ENCODE assay signal across 19 cellular contexts in the genomic region with DNA sequence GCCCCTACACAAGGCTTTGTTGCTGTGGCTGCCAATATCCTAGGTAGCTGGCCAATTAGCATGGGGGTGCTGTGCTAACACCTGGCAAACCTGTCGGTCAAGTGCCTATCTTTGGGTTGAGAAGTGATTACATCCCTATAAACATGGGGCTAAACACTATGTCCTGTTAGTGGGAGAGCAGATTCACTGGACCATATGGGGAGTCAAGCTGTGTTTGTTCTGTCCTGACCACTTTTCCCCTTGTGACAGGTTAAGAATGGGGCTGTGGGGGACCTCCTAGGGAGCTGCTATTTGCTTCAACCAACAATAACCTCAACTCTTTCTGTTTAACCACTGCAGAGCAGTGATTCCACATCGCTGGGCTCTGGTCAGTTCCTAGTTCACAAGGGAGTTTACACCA.
DNase-seq lines count a peak whose midpoint lies in the region; ATAC-seq and TF ChIP-seq lines count a peak whose summit lies in the region.
"Had no signal": no experiment of that assay in that cellular context is flagged by ENCODE, and none has a peak within 500 bp of the region (broad histone marks: within the 10 kb centered on the region; RNA-seq: fewer than 3 reads in every experiment).

No MANE protein-coding gene starts in this region.

- peak overlapping the region; percentile 24 for H3K27ac Mint-ChIP-seq in CD4-positive, alpha-beta T cell
- H3K27ac Mint-ChIP-seq: activated CD8-positive, alpha-beta T cell treated with anti-CD3 and anti-CD28 coated beads, Interleukin-2, amount 10 ng/mL, durations not matched to agents 7 days and 5 days; activated naive CD4-positive, alpha-beta T cell treated with anti-CD3 and anti-CD28 coated beads, Interleukin-2, amount 50 U/mL, for 72 hours; activated T-cell treated with anti-CD3 and anti-CD28 coated beads, Interleukin-2, amount 50 U/mL, for 72 hours had no signal

- H3K4me1 Mint-ChIP-seq in CD4-positive, alpha-beta T cell (ENCODE audit: low read depth) = no peaks in the 10 kb centered on the region

- DNase-seq in CD4-positive, alpha-beta T cell = no peak
- DNase-seq in GM12865 (ENCODE audit: low read depth) (peak; percentile 13), NCI-H748 (lab: John Stamatoyannopoulos, UW; ENCODE audit: unreplicated experiment) (peak; percentile 96), epithelial cell of esophagus (ENCODE audit: low read depth) (peak; percentile 42), middle frontal gyrus (ENCODE audit: extremely low spot score, low spot score) (no peak), SKM-1 (lab: John Stamatoyannopoulos, UW; ENCODE audit: unreplicated experiment) (no peak)
- DNase-seq: activated CD4-positive, CD25-positive, alpha-beta regulatory T cell; activated CD8-positive, alpha-beta T cell treated with anti-CD3 and anti-CD28 coated beads, Interleukin-2, amount 10 ng/mL, durations not matched to agents 7 days and 5 days; activated T-cell treated with anti-CD3 and anti-CD28 coated beads, Interleukin-2, amount 50 U/mL, for 72 hours; erythroblast; left lung; NCI-H1436; occipital lobe; SIG-M5; upper lobe of right lung had no signal

- H3K36me3 Mint-ChIP-seq in CD4-positive, alpha-beta T cell (ENCODE audit: low read depth) = peaks cover 97% of the 10 kb centered on the region

- no peak overlapping the region for H3K4me3 ChIP-seq in GM12865 (ENCODE audit: low read depth, low read length)
- H3K4me3 ChIP-seq in epithelial cell of esophagus (ENCODE audit: low read length) = no peak overlapping the region
- H3K4me3 ChIP-seq: A549, left lung, upper lobe of right lung had no signal

- no peak overlapping the region for H3K4me3 Mint-ChIP-seq in CD4-positive, alpha-beta T cell
- H3K4me3 Mint-ChIP-seq: activated CD8-positive, alpha-beta T cell treated with anti-CD3 and anti-CD28 coated beads, Interleukin-2, amount 10 ng/mL, durations not matched to agents 7 days and 5 days; activated T-cell treated with anti-CD3 and anti-CD28 coated beads, Interleukin-2, amount 50 U/mL, for 72 hours had no signal

- H3K9me3 Mint-ChIP-seq in CD4-positive, alpha-beta T cell = no peaks in the 10 kb centered on the region
- H3K9me3 Mint-ChIP-seq: activated naive CD4-positive, alpha-beta T cell treated with anti-CD3 and anti-CD28 coated beads, Interleukin-2, amount 50 U/mL, for 72 hours; activated T-cell treated with anti-CD3 and anti-CD28 coated beads, Interleukin-2, amount 50 U/mL, for 72 hours had no signal

- no peak for TF ChIP-seq CTCF in CD4-positive, alpha-beta T cell (IDR thresholded peaks at IDR 0.05)
- TF ChIP-seq CTCF in GM12865 (IDR thresholded peaks at IDR 0.05; ENCODE audit: insufficient read depth, low read depth, low read length, missing control alignments) (no peak), epithelial cell of esophagus (IDR thresholded peaks at IDR 0.05; ENCODE audit: insufficient read depth, low read depth, low read length, missing control alignments) (no peak)

- no peaks in the 10 kb centered on the region for H3K27me3 ChIP-seq in CD4-positive, alpha-beta T cell (ENCODE audit: control insufficient read depth, insufficient read depth, low read length)
- H3K27me3 ChIP-seq: left lung, upper lobe of right lung had no signal

- POLR2A ChIA-PET in CD4-positive, alpha-beta T cell (lab: Charles Lee) = no interaction called here

- H3K27ac ChIP-seq in CD4-positive, alpha-beta T cell (ENCODE audit: low read depth, low read length) = no peak overlapping the region
- H3K27ac ChIP-seq: A549, left lung, upper lobe of right lung had no signal

- H3K9me3 ChIP-seq in CD4-positive, alpha-beta T cell (ENCODE audit: control insufficient read depth, low read length) = no peaks in the 10 kb centered on the region
- H3K9me3 ChIP-seq: A549, left lung, upper lobe of right lung had no signal

- intact Hi-C loops in CD4-positive, alpha-beta T cell (cut with DNase I, micrococcal nuclease) = loop anchor here (5.0 to 10.0 kb wide), 3 partner anchors 151 to 309 kb away; partner anchors contain the start of gene AOAH (in 2 of the 2)

- CTCF ChIA-PET in CD4-positive, alpha-beta T cell (lab: Charles Lee) = no interaction called here

- H3K27me3 Mint-ChIP-seq in CD4-positive, alpha-beta T cell = no peaks in the 10 kb centered on the region

- ATAC-seq in CD4-positive, alpha-beta T cell (ENCODE audit: poor library complexity) = no peak
- ATAC-seq in GM19328 (IDR thresholded peaks at IDR 0.05; ENCODE audit: unreplicated experiment) (no peak), HG02973 (IDR thresholded peaks at IDR 0.05; ENCODE audit: unreplicated experiment) (no peak)
- ATAC-seq: A549; activated CD8-positive, alpha-beta T cell treated with anti-CD3 and anti-CD28 coated beads, Interleukin-2, amount 10 ng/mL, durations not matched to agents 7 days and 5 days; activated naive CD4-positive, alpha-beta T cell treated with anti-CD3 and anti-CD28 coated beads, Interleukin-2, amount 50 U/mL, for 72 hours; activated T-cell treated with anti-CD3 and anti-CD28 coated beads, Interleukin-2, amount 50 U/mL, for 72 hours; left lung; upper lobe of right lung had no signal

Comparison
In these comparisons a context has a peak if more than half of its experiments do, and no peak if none do; other contexts are left out.
1. DNase-seq: peak in GM12865 (single experiment), NCI-H748 (single experiment) and epithelial cell of esophagus (single experiment); none in CD4-positive, alpha-beta T cell (0 of 10), middle frontal gyrus (single experiment) and SKM-1 (single experiment).